In genomic region chr3:156461889-156462288, GRCh38 we compare ENCODE assay signal across 31 cellular contexts.
"Had no signal": no experiment of that assay in that cellular context is flagged by ENCODE, and none has a peak within 500 bp of the region (broad histone marks: within the 10 kb centered on the region; RNA-seq: fewer than 3 reads in every experiment).

No MANE protein-coding gene starts in this region.

- H3K4me3 ChIP-seq: ascending aorta, breast epithelium, cardiac muscle cell, colonic mucosa had no signal

- H3K4me1 ChIP-seq: breast epithelium, colonic mucosa had no signal

- H3K27me3 ChIP-seq: ascending aorta, breast epithelium, cardiac muscle cell, colonic mucosa had no signal

- ATAC-seq: activated naive CD4-positive, alpha-beta T cell treated with anti-CD3 and anti-CD28 coated beads, Interleukin-2, amount 50 U/mL, for 72 hours; activated T-cell treated with anti-CD3 and anti-CD28 coated beads, Interleukin-2, amount 50 U/mL, for 72 hours; esophagus mucosa; T-helper 17 cell; WTC11 had no signal

- FAIRE-seq: endometrium, endothelial cell of umbilical vein, frontal cortex had no signal

- H3K27ac ChIP-seq: ascending aorta, breast epithelium, cardiac muscle cell, colonic mucosa, epithelial cell of prostate, VCaP had no signal

- H3K36me3 ChIP-seq: ascending aorta, breast epithelium, cardiac muscle cell, colonic mucosa had no signal

- DNase-seq: activated CD4-positive, alpha-beta memory T cell treated with anti-CD3 and anti-CD28 coated beads, Interleukin-2, amount 10 ng/mL, durations not matched to agents 7 days and 5 days; activated CD4-positive, alpha-beta T cell treated with anti-CD3 and anti-CD28 coated beads for 1 hour; activated CD4-positive, alpha-beta T cell treated with anti-CD3 and anti-CD28 coated beads for 4 hours; activated CD4-positive, alpha-beta T cell treated with anti-CD3 and anti-CD28 coated beads, Interleukin-2, amount 10 ng/mL, durations not matched to agents 7 days and 5 days; activated CD4-positive, alpha-beta T cell treated with anti-CD3 and anti-CD28 coated beads, Interleukin-2, amount 50 U/mL, for 4 hours; activated CD8-positive, alpha-beta memory T cell treated with anti-CD3 and anti-CD28 coated beads, Interleukin-2, amount 50 U/mL, for 48 hours; activated gamma-delta T cell; activated naive CD4-positive, alpha-beta T cell; activated naive CD4-positive, alpha-beta T cell treated with anti-CD3 and anti-CD28 coated beads, Interleukin-2, amount 10 ng/mL, durations not matched to agents 7 days and 5 days; activated naive CD8-positive, alpha-beta T cell treated with anti-CD3 and anti-CD28 coated beads, Interleukin-2, amount 10 ng/mL, durations not matched to agents 7 days and 5 days; activated T-cell treated with anti-CD3 and anti-CD28 coated beads for 4 hours; activated T-cell treated with anti-CD3 and anti-CD28 coated beads, Interleukin-2, amount 50 U/mL, for 24 hours; activated T-cell treated with anti-CD3 and anti-CD28 coated beads, Interleukin-2, amount 50 U/mL, for 72 hours; central memory CD4-positive, alpha-beta T cell; cerebellar nuclear complex; colonic mucosa; effector CD8-positive, alpha-beta T cell; foreskin fibroblast; T-helper 17 cell; T1000 had no signal

- H3K9me3 ChIP-seq: ascending aorta, breast epithelium, colonic mucosa had no signal
